Comparison of ENCODE assay signal across 18 cellular contexts in genomic region chr1:159040206-159040605, GRCh38. TPM values are rescaled to one million over a fixed set of nuclear protein-coding genes. Genes with fewer than 3 reads are reported as not detected.
DNase-seq lines count a peak whose midpoint lies in the region; ATAC-seq lines count a peak whose summit lies in the region.
"Had no signal": no experiment of that assay in that cellular context is flagged by ENCODE, and none has a peak within 500 bp of the region (broad histone marks: within the 10 kb centered on the region; RNA-seq: fewer than 3 reads in every experiment).

No MANE protein-coding gene starts in this region.

- no peak for ATAC-seq in HG02623 (IDR thresholded peaks at IDR 0.05; ENCODE audit: unreplicated experiment)
- ATAC-seq: body of pancreas had no signal

- no peaks in the 10 kb centered on the region for H3K9me3 ChIP-seq in adipocyte (ENCODE audit: control insufficient read depth, low read length)
- H3K9me3 ChIP-seq: body of pancreas had no signal

- DNase-seq in GM04503 (ENCODE audit: low read depth) (peak; percentile 39), adipocyte (ENCODE audit: low read depth) (peak; percentile 61), foreskin melanocyte (peak; percentile 61), cerebellar cortex (ENCODE audit: low spot score) (no peak), HPDE6-E6E7 (ENCODE audit: extremely low spot score) (no peak)
- DNase-seq in activated T-helper 1 cell treated with anti-CD3 and anti-CD28 coated beads, Interleukin-12 subunit alpha, Interleukin-12 subunit beta, Interleukin-2, Interleukin-4 antibody, amounts not matched to agents 30 ng/mL and 10 ng/mL and 1 ng/mL, durations not matched to agents 14 hours and 24 hours and 36 hours (ENCODE audit: low spot score) = no peak
- DNase-seq: activated CD8-positive, alpha-beta memory T cell treated with anti-CD3 and anti-CD28 coated beads for 24 hours; activated gamma-delta T cell; body of pancreas; COR-L47; effector memory CD4-positive, alpha-beta T cell; immature natural killer cell; NCI-H1694 treated with DMSO at 0.1 percent for 48 hours; NCI-H524 treated with DMSO at 0.1 percent for 48 hours; stimulated activated naive CD4-positive, alpha-beta T cell treated with Interleukin-2 at 50 U/mL for 16 hours had no signal

- H3K27ac Mint-ChIP-seq in activated T-helper 1 cell treated with anti-CD3 and anti-CD28 coated beads, Interleukin-12 subunit alpha, Interleukin-12 subunit beta, Interleukin-2, Interleukin-4 antibody, amounts not matched to agents 30 ng/mL and 10 ng/mL and 1 ng/mL, durations not matched to agents 14 hours and 24 hours and 36 hours = no peak overlapping the region
- H3K27ac Mint-ChIP-seq: neural progenitor cell had no signal

- no peaks in the 10 kb centered on the region for H3K27me3 Mint-ChIP-seq in activated T-helper 1 cell treated with anti-CD3 and anti-CD28 coated beads, Interleukin-12 subunit alpha, Interleukin-12 subunit beta, Interleukin-2, Interleukin-4 antibody, amounts not matched to agents 30 ng/mL and 10 ng/mL and 1 ng/mL, durations not matched to agents 14 hours and 24 hours and 36 hours (ENCODE audit: insufficient read depth)

- no peaks in the 10 kb centered on the region for H3K27me3 ChIP-seq in adipocyte (replicated peaks; ENCODE audit: control insufficient read depth, insufficient read depth, low read length)
- H3K27me3 ChIP-seq: body of pancreas, neural progenitor cell had no signal

- H3K4me3 Mint-ChIP-seq in activated T-helper 1 cell treated with anti-CD3 and anti-CD28 coated beads, Interleukin-12 subunit alpha, Interleukin-12 subunit beta, Interleukin-2, Interleukin-4 antibody, amounts not matched to agents 30 ng/mL and 10 ng/mL and 1 ng/mL, durations not matched to agents 14 hours and 24 hours and 36 hours = no peak overlapping the region
- H3K4me3 Mint-ChIP-seq: immature natural killer cell, neural progenitor cell had no signal

- H3K4me1 Mint-ChIP-seq in activated T-helper 1 cell treated with anti-CD3 and anti-CD28 coated beads, Interleukin-12 subunit alpha, Interleukin-12 subunit beta, Interleukin-2, Interleukin-4 antibody, amounts not matched to agents 30 ng/mL and 10 ng/mL and 1 ng/mL, durations not matched to agents 14 hours and 24 hours and 36 hours (ENCODE audit: low read depth) = peaks cover 63% of the 10 kb centered on the region
- H3K4me1 Mint-ChIP-seq: neural progenitor cell had no signal

- peaks cover 59% of the 10 kb centered on the region for H3K36me3 Mint-ChIP-seq in activated T-helper 1 cell treated with anti-CD3 and anti-CD28 coated beads, Interleukin-12 subunit alpha, Interleukin-12 subunit beta, Interleukin-2, Interleukin-4 antibody, amounts not matched to agents 30 ng/mL and 10 ng/mL and 1 ng/mL, durations not matched to agents 14 hours and 24 hours and 36 hours (ENCODE audit: low read depth)
- H3K36me3 Mint-ChIP-seq: neural progenitor cell had no signal

- H3K4me1 ChIP-seq in adipocyte (ENCODE audit: control insufficient read depth, insufficient read depth, low read length) = peaks cover 17% of the 10 kb centered on the region
- H3K4me1 ChIP-seq: body of pancreas, neural progenitor cell had no signal

- intact Hi-C loops in activated T-helper 1 cell treated with anti-CD3 and anti-CD28 coated beads, Interleukin-12 subunit alpha, Interleukin-12 subunit beta, Interleukin-2, Interleukin-4 antibody, amounts not matched to agents 30 ng/mL and 10 ng/mL and 1 ng/mL, durations not matched to agents 14 hours and 24 hours and 36 hours (cut with micrococcal nuclease) = loop anchor here (2.0 kb wide), 1 partner anchor 13 kb away; no protein-coding TSS in a partner anchor

- H3K9ac ChIP-seq in adipocyte (ENCODE audit: low read length) = peak overlapping the region; percentile 50
- H3K9ac ChIP-seq: neural progenitor cell had no signal

- no peaks in the 10 kb centered on the region for H3K9me3 Mint-ChIP-seq in activated T-helper 1 cell treated with anti-CD3 and anti-CD28 coated beads, Interleukin-12 subunit alpha, Interleukin-12 subunit beta, Interleukin-2, Interleukin-4 antibody, amounts not matched to agents 30 ng/mL and 10 ng/mL and 1 ng/mL, durations not matched to agents 14 hours and 24 hours and 36 hours
- H3K9me3 Mint-ChIP-seq: immature natural killer cell, neural progenitor cell had no signal

- H3K36me3 ChIP-seq in adipocyte (ENCODE audit: control insufficient read depth, insufficient read depth, low read length, severe bottlenecking) = peaks cover 85% of the 10 kb centered on the region
- H3K36me3 ChIP-seq: neural progenitor cell had no signal

- peak overlapping the region; percentile 42 for H3K4me3 ChIP-seq in adipocyte (ENCODE audit: low read length)
- H3K4me3 ChIP-seq: body of pancreas, neural progenitor cell had no signal

RNA-seq across cellular contexts. Expression of gene IFI16, which starts 30.5 kb away (rescaled TPM):
- 223 and 232 TPM in 2 replicates for total RNA-seq in activated T-helper 1 cell treated with anti-CD3 and anti-CD28 coated beads, Interleukin-12 subunit alpha, Interleukin-12 subunit beta, Interleukin-2, Interleukin-4 antibody, amounts not matched to agents 30 ng/mL and 10 ng/mL and 1 ng/mL, durations not matched to agents 14 hours and 24 hours and 36 hours

RNA-seq across cellular contexts. Expression of gene AIM2, which starts 36.4 kb away (rescaled TPM):
- 49.0 and 52.9 TPM in 2 replicates for total RNA-seq in activated T-helper 1 cell treated with anti-CD3 and anti-CD28 coated beads, Interleukin-12 subunit alpha, Interleukin-12 subunit beta, Interleukin-2, Interleukin-4 antibody, amounts not matched to agents 30 ng/mL and 10 ng/mL and 1 ng/mL, durations not matched to agents 14 hours and 24 hours and 36 hours
- total RNA-seq: body of pancreas, glomerular endothelial cell had no signal

Comparison
In these comparisons a context has a peak if more than half of its experiments do, and no peak if none do; other contexts are left out.
1. DNase-seq: peak in GM04503 (single experiment), adipocyte (single experiment) and foreskin melanocyte (single experiment); none in activated T-helper 1 cell treated with anti-CD3 and anti-CD28 coated beads, Interleukin-12 subunit alpha, Interleukin-12 subunit beta, Interleukin-2, Interleukin-4 antibody, amounts not matched to agents 30 ng/mL and 10 ng/mL and 1 ng/mL, durations not matched to agents 14 hours and 24 hours and 36 hours (single experiment), cerebellar cortex (single experiment) and HPDE6-E6E7 (single experiment).